ENCODE assay signal across 1 cellular context in the genomic region with DNA sequence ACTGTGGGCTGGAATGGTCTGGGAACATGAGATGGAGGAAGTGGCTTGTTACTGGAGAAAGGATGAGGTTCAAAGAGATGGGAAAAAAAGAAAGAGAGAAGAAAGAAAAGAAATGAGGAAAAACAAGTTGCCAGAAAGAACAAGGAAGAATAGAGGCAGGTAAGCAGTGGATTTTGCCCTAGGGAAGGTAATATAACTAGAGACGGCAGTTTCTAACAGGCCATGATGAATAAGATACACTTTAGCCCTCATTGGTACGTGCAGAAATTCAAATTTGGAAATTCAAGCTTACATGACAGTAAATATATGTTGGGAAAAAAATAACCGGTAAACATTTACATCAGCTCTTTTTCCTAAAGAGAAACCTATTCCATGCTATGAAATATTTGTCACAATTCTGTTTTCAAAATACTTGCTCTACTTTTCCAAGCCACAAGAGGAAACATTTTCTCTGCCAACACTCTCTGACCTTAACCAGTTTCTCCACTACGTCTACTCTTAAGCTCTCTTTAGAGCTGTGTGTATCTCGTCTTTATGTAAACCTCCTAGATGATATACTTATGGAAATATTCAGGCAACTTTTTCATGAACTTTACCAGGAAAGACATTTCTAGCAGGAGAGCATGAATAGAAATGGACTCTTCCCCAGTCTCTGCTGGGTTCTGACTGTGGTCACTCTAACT.
TF ChIP-seq lines count a peak whose summit lies in the region.

No MANE protein-coding gene starts in this region.

TF ChIP-seq in K562, 482 proteins besides CTCF, POLR2A, EP300 and RAD21:
- TF ChIP-seq ZNF316 (IDR thresholded peaks at IDR 0.05) = peak; percentile 10; the same call in 1 of the 2 replicates
- TF ChIP-seq, protein P1, sequence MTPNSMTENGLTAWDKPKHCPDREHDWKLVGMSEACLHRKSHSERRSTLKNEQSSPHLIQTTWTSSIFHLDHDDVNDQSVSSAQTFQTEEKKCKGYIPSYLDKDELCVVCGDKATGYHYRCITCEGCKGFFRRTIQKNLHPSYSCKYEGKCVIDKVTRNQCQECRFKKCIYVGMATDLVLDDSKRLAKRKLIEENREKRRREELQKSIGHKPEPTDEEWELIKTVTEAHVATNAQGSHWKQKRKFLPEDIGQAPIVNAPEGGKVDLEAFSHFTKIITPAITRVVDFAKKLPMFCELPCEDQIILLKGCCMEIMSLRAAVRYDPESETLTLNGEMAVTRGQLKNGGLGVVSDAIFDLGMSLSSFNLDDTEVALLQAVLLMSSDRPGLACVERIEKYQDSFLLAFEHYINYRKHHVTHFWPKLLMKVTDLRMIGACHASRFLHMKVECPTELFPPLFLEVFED (CRISPR knock-in tag; conservative IDR thresholded peaks at IDR 0.05) = 0 out of 2 replicates have a peak, but pooled peaks have one; percentile 17
- TF ChIP-seq ZKSCAN3 (CRISPR knock-in tag; IDR thresholded peaks at IDR 0.05) = no peak
- no peak for TF ChIP-seq TBP (optimal IDR thresholded peaks at IDR 0.05; ENCODE audit: low read depth, low read length)
